In genomic region chrX:39492495-39493162, GRCh38 we compare ENCODE assay signal across 9 cellular contexts.
DNase-seq lines count a peak whose midpoint lies in the region; ATAC-seq, FAIRE-seq and TF ChIP-seq lines count a peak whose summit lies in the region.
"Had no signal": no experiment of that assay in that cellular context is flagged by ENCODE, and none has a peak within 500 bp of the region (broad histone marks: within the 10 kb centered on the region; RNA-seq: fewer than 3 reads in every experiment).

No MANE protein-coding gene starts in this region.

- 23% methylated on average over 6 of the region's 6 CpGs for WGBS in GM12878 (ENCODE audit: insufficient coverage, insufficient replicate concordance, low lambda C conversion rate, missing lambda C conversion rate)
- 15 to 50% methylated on average over 2 to 6 of the region's 6 CpGs for WGBS in esophagus squamous epithelium, 2 donors

- H3K9me3 ChIP-seq in GM12878 (replicated peaks; ENCODE audit: control insufficient read depth, insufficient read depth, low read length) (no peaks in the 10 kb centered on the region), esophagus squamous epithelium (no peaks in the 10 kb centered on the region)
- H3K9me3 ChIP-seq: sigmoid colon had no signal

- ATAC-seq in HG03432 (IDR thresholded peaks at IDR 0.05; ENCODE audit: unreplicated experiment) (peak; percentile 70), GM12878 (peak; percentile 87)
- ATAC-seq in stimulated activated memory B cell treated with anti-CD40 and anti-IgM and Interleukin-4, amounts not matched to agents 10 μg/mL and 1 μg/mL and 100 μg/mL, for 72 hours, result peak; percentile 89

- CTCF ChIA-PET in activated naive CD4-positive, alpha-beta T cell treated with anti-CD3 and anti-CD28 coated beads for 36 hours (lab: Charles Lee), result no interaction called here
- CTCF ChIA-PET in GM12878 (lab: Yijun Ruan, JAX), result interaction anchor here (1.0 to 1.7 kb wide), 3 partner anchors 16 to 297 kb away, joined by 3 to 5 read pairs (median 3); no protein-coding TSS in a partner anchor

- H3K27ac ChIP-seq in GM12878 (ENCODE audit: control insufficient read depth, insufficient read depth) (peak overlapping the region; percentile 59), esophagus squamous epithelium (peak overlapping the region in 2 of 4 donors; percentile 21 to 29)
- H3K27ac ChIP-seq: sigmoid colon had no signal

- no peak for TF ChIP-seq EP300 in GM12878 (IDR thresholded peaks at IDR 0.05; ENCODE audit: borderline replicate concordance in 1 of 2, control insufficient read depth in 1 of 2, low read depth in 2 of 2, low read length in 2 of 2)

- in situ Hi-C loops in GM12878 (cut with MboI), result no loop called here

- H2AFZ ChIP-seq in GM12878 (ENCODE audit: control insufficient read depth, low read depth, low read length), result peak overlapping the region; percentile 9; the same call in 1 of the 2 replicates

- peak overlapping the region; percentile 51 for H3K27ac Mint-ChIP-seq in activated naive CD4-positive, alpha-beta T cell treated with anti-CD3 and anti-CD28 coated beads for 36 hours
- peak overlapping the region; percentile 7 for H3K27ac Mint-ChIP-seq in stimulated activated memory B cell treated with anti-CD40 and anti-IgM and Interleukin-4, amounts not matched to agents 10 μg/mL and 1 μg/mL and 100 μg/mL, for 72 hours

- no peak for DNase-seq in activated naive CD4-positive, alpha-beta T cell treated with anti-CD3 and anti-CD28 coated beads for 36 hours
- no peak for DNase-seq in activated naive CD4-positive, alpha-beta T cell treated with Interleukin-2 at 50 U/mL for 16 hours
- DNase-seq in GM12878 (ENCODE audit: low read depth, low spot score) (peak; percentile 44), germinal center (ENCODE audit: low spot score) (no peak), dedifferentiated amniotic fluid mesenchymal stem cell (ENCODE audit: extremely low spot score) (no peak), esophagus squamous epithelium (lab: John Stamatoyannopoulos, UW) (no peak)
- DNase-seq: sigmoid colon had no signal

- intact Hi-C loops in activated naive CD4-positive, alpha-beta T cell treated with anti-CD3 and anti-CD28 coated beads for 36 hours (cut with micrococcal nuclease), result loop anchor here (5.0 kb wide), 1 partner anchor 50 kb away; no protein-coding TSS in a partner anchor
- intact Hi-C loops in GM12878 (cut with micrococcal nuclease; ENCODE audit: unreplicated experiment), result loop anchor here (2.0 kb wide), 1 partner anchor 122 kb away; no protein-coding TSS in a partner anchor
- intact Hi-C loops in esophagus squamous epithelium (cut with DNase I), result no loop called here

- H3K4me1 Mint-ChIP-seq in activated naive CD4-positive, alpha-beta T cell treated with anti-CD3 and anti-CD28 coated beads for 36 hours (ENCODE audit: low read depth), result peaks cover 49% of the 10 kb centered on the region
- H3K4me1 Mint-ChIP-seq in stimulated activated memory B cell treated with anti-CD40 and anti-IgM and Interleukin-4, amounts not matched to agents 10 μg/mL and 1 μg/mL and 100 μg/mL, for 72 hours, result peaks cover 32% of the 10 kb centered on the region

- peak overlapping the region; percentile 2; the same call in 1 of the 2 replicates for H3K4me2 ChIP-seq in GM12878 (ENCODE audit: control insufficient read depth, insufficient read depth)

- no peaks in the 10 kb centered on the region for H3K27me3 Mint-ChIP-seq in activated naive CD4-positive, alpha-beta T cell treated with anti-CD3 and anti-CD28 coated beads for 36 hours (ENCODE audit: low read depth)
- no peaks in the 10 kb centered on the region for H3K27me3 Mint-ChIP-seq in stimulated activated memory B cell treated with anti-CD40 and anti-IgM and Interleukin-4, amounts not matched to agents 10 μg/mL and 1 μg/mL and 100 μg/mL, for 72 hours

- TF ChIP-seq POLR2A in GM12878 (IDR thresholded peaks at IDR 0.05; ENCODE audit: low read depth, low read length) (no peak), esophagus squamous epithelium (IDR thresholded peaks at IDR 0.05) (no peak)

- H3K36me3 Mint-ChIP-seq in activated naive CD4-positive, alpha-beta T cell treated with anti-CD3 and anti-CD28 coated beads for 36 hours (ENCODE audit: low read depth), result no peaks in the 10 kb centered on the region
- H3K36me3 Mint-ChIP-seq in stimulated activated memory B cell treated with anti-CD40 and anti-IgM and Interleukin-4, amounts not matched to agents 10 μg/mL and 1 μg/mL and 100 μg/mL, for 72 hours, result no peaks in the 10 kb centered on the region

- no peak for TF ChIP-seq RAD21 in GM12878 (IDR thresholded peaks at IDR 0.05; ENCODE audit: insufficient read depth, low read depth, low read length)

- SMC1A ChIA-PET in GM12878 (lab: Charles Lee; ENCODE audit: uncharacterized antibody, unreplicated experiment), result interaction anchor here (0.6 to 2.9 kb wide), 7 partner anchors 9 to 381 kb away, joined by 3 to 11 read pairs (median 3); no protein-coding TSS in a partner anchor

- TF ChIP-seq CTCF in GM12878 (IDR thresholded peaks at IDR 0.05 in 2 of 3, conservative IDR thresholded peaks at IDR 0.05 in 1 of 3; ENCODE audit: control insufficient read depth in 2 of 3, extremely low read depth in 1 of 3, insufficient read depth in 1 of 3, low read depth in 3 of 3, low read length in 3 of 3) (no peak), esophagus squamous epithelium (IDR thresholded peaks at IDR 0.05) (no peak)

- no peaks in the 10 kb centered on the region for H3K79me2 ChIP-seq in GM12878 (ENCODE audit: control insufficient read depth, insufficient read depth, low read length)

- H3K9me3 Mint-ChIP-seq in activated naive CD4-positive, alpha-beta T cell treated with anti-CD3 and anti-CD28 coated beads for 36 hours, result no peaks in the 10 kb centered on the region
- H3K9me3 Mint-ChIP-seq in stimulated activated memory B cell treated with anti-CD40 and anti-IgM and Interleukin-4, amounts not matched to agents 10 μg/mL and 1 μg/mL and 100 μg/mL, for 72 hours, result no peaks in the 10 kb centered on the region

- no peak overlapping the region for H3K4me3 Mint-ChIP-seq in activated naive CD4-positive, alpha-beta T cell treated with anti-CD3 and anti-CD28 coated beads for 36 hours
- peak overlapping the region; percentile 17 for H3K4me3 Mint-ChIP-seq in stimulated activated memory B cell treated with anti-CD40 and anti-IgM and Interleukin-4, amounts not matched to agents 10 μg/mL and 1 μg/mL and 100 μg/mL, for 72 hours

- no peak overlapping the region for H3K4me3 ChIP-seq in GM12878
- no peak overlapping the region for H3K4me3 ChIP-seq in esophagus squamous epithelium
- H3K4me3 ChIP-seq: sigmoid colon had no signal

- no peaks in the 10 kb centered on the region for H3K36me3 ChIP-seq in GM12878 (ENCODE audit: control insufficient read depth in 2 of 2, insufficient read depth in 2 of 2, low read length in 1 of 2)
- H3K36me3 ChIP-seq in esophagus squamous epithelium, result no peaks in the 10 kb centered on the region
- H3K36me3 ChIP-seq: sigmoid colon had no signal

- RAD21 ChIA-PET in GM12878 (lab: Charles Lee; ENCODE audit: unreplicated experiment), result interaction anchor here (0.7 to 2.3 kb wide), 5 partner anchors 8 to 231 kb away, joined by 3 to 20 read pairs (median 3); no protein-coding TSS in a partner anchor

- H3K9ac ChIP-seq in GM12878 (ENCODE audit: control insufficient read depth, insufficient read depth, low read length), result no peak overlapping the region

- peaks cover 33% of the 10 kb centered on the region for H3K4me1 ChIP-seq in GM12878 (ENCODE audit: control insufficient read depth, insufficient read depth, low read length)
- H3K4me1 ChIP-seq in esophagus squamous epithelium, result no peaks in the 10 kb centered on the region

- POLR2A ChIA-PET in GM12878 (lab: Charles Lee), result interaction anchor here (1.4 kb wide), 1 partner anchor 53 kb away, joined by 5 read pairs; no protein-coding TSS in a partner anchor

- H3K27me3 ChIP-seq in GM12878 (replicated peaks in 1 of 2; ENCODE audit: control insufficient read depth in 2 of 2, insufficient read depth in 2 of 2, low read length in 1 of 2) (no peaks in the 10 kb centered on the region), esophagus squamous epithelium (no peaks in the 10 kb centered on the region)
- H3K27me3 ChIP-seq: sigmoid colon had no signal

- H4K20me1 ChIP-seq in GM12878 (ENCODE audit: control insufficient read depth, insufficient read depth), result no peaks in the 10 kb centered on the region

- BruUV-seq in GM12878 (replicated peaks; lab: Mats Ljungman, UMichigan), result no TSS peak

- peak; percentile 72 for FAIRE-seq in GM12878 (lab: Jason Lieb, UNC)

TF ChIP-seq in GM12878, 131 proteins besides CTCF, POLR2A, EP300 and RAD21 (continues in another document):
- TF ChIP-seq JUND (IDR thresholded peaks at IDR 0.05; ENCODE audit: low read depth, low read length) (no peak), ZBTB33 (IDR thresholded peaks at IDR 0.05) (no peak), CREM (IDR thresholded peaks at IDR 0.05; ENCODE audit: low read depth) (no peak)
